In the genomic region with DNA sequence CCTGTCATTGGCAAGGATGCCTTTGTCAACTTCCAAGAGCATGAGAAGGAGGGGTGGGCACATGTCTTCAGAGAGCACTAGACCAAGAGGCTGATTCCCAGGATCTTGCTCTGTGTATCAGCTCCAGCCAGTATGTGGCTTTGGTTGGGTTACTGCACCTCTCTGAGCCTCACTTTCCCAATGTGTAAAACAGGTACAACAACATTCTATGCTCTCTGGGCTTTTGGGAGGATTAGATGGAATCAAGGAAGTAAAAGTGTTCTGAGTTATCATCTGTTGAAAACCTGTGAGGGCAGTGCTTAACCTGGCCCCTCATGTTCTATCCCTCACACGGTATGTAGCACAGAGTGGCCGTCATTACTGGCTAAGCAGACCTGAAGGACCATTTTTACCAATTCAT, we compare ENCODE assay signal across 28 cellular contexts.
"Had no signal": no experiment of that assay in that cellular context is flagged by ENCODE, and none has a peak within 500 bp of the region (broad histone marks: within the 10 kb centered on the region; RNA-seq: fewer than 3 reads in every experiment).

No MANE protein-coding gene starts in this region.

- H3K4me1 ChIP-seq: left lung, stomach, testis, thyroid gland, transverse colon, upper lobe of right lung had no signal

- H3K4me2 ChIP-seq: neural progenitor cell had no signal

- H3K27me3 ChIP-seq: left lung, neural progenitor cell, neutrophil, stomach, testis, thyroid gland, transverse colon, upper lobe of right lung had no signal

- H2AFZ ChIP-seq: neural progenitor cell, parathyroid adenoma had no signal

- H3K9ac ChIP-seq: neural progenitor cell, parathyroid adenoma had no signal

- H3K27ac ChIP-seq: left lung, neural progenitor cell, neutrophil, parathyroid adenoma, psoas muscle, skin epidermis, stomach, testis, thyroid gland, transverse colon, upper lobe of right lung had no signal

- H3K4me3 ChIP-seq: left lung, lung, neural progenitor cell, psoas muscle, skin epidermis, stomach, testis, thyroid gland, transverse colon, upper lobe of right lung had no signal

- H3K9me3 ChIP-seq: neutrophil, psoas muscle, stomach, testis, thyroid gland had no signal

- H3K79me2 ChIP-seq: parathyroid adenoma had no signal

- H3K36me3 ChIP-seq: left lung, neutrophil, stomach, thyroid gland, transverse colon, upper lobe of right lung had no signal

- DNase-seq: hypothalamus; immature natural killer cell; kidney; left colon; left lung; mesendoderm; naive B cell; natural killer cell; nephron progenitor cell; occipital lobe; psoas muscle; stimulated activated CD4-positive, alpha-beta T cell treated with anti-CD3 and anti-CD28 coated beads, Interleukin-12 subunit alpha, Interleukin-12 subunit beta, amount 100 ng/mL, for 4 hours; stimulated activated CD4-positive, alpha-beta T cell treated with anti-CD3 and anti-CD28 coated beads, Interleukin-15, amount 100 ng/mL, for 24 hours; stimulated activated CD4-positive, alpha-beta T cell treated with anti-CD3 and anti-CD28 coated beads, Interleukin-2, amount 100 ng/mL, for 24 hours; stimulated activated CD4-positive, alpha-beta T cell treated with anti-CD3 and anti-CD28 coated beads, Interleukin-4, amount 100 ng/mL, for 1 hour; stimulated activated naive B cell treated with anti-CD40 and anti-IgM and Interleukin-4, amounts not matched to agents 10 μg/mL and 1 μg/mL and 100 μg/mL, for 72 hours; stimulated activated naive CD8-positive, alpha-beta T cell treated with anti-CD3 and anti-CD28 coated beads, Interleukin-15, Interleukin-2, amounts not matched to agents 100 U/mL and 50 U/mL, for 24 hours; stomach; testis; thyroid gland; transverse colon; upper lobe of right lung had no signal

- ATAC-seq: left colon; left lung; natural killer cell; psoas muscle; sciatic nerve; stimulated activated naive B cell treated with anti-CD40 and anti-IgM and Interleukin-4, amounts not matched to agents 10 μg/mL and 1 μg/mL and 100 μg/mL, for 72 hours; stimulated activated naive CD8-positive, alpha-beta T cell treated with anti-CD3 and anti-CD28 coated beads, Interleukin-15, Interleukin-2, amounts not matched to agents 100 U/mL and 50 U/mL, for 24 hours; upper lobe of right lung had no signal
